Comparison of ENCODE assay signal across 11 cellular contexts in the genomic region with DNA sequence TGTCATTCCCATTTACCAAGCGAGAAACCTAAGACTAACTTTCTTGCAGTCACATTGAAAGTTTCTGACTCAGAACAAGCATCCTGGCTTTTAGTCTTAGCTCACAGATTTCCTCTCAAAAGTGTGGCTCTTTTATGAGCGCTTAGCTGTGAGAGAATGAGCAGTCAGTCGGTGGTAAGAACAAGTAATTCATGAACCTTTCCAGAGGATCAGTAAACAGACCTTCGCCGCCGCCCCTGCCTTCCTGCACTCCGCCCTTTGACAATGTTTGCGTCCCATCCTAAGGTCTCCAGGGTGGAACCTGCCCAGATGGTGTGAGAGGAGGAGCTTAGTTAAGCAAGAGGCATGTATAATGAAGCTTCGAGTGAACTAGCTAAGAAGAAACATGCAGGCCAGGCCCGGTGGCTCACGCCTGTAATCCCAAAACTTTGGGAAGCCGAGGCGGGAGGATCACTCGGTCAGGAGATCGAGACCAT.
A peak's percentile ranks its signal among the peaks of the same experiment; 100 is the strongest.
DNase-seq lines count a peak whose midpoint lies in the region; ATAC-seq, FAIRE-seq and TF ChIP-seq lines count a peak whose summit lies in the region.
"Had no signal": no experiment of that assay in that cellular context is flagged by ENCODE, and none has a peak within 500 bp of the region (broad histone marks: within the 10 kb centered on the region; RNA-seq: fewer than 3 reads in every experiment).

No MANE protein-coding gene starts in this region.

- H4K20me1 ChIP-seq in Karpas-422 (ENCODE audit: insufficient read depth, low read depth, low read length) = no peaks in the 10 kb centered on the region

- H3K9me3 ChIP-seq in body of pancreas (no peaks in the 10 kb centered on the region), kidney (ENCODE audit: control insufficient read depth in 1 of 2, low read length in 2 of 2) (no peaks in the 10 kb centered on the region), Karpas-422 (ENCODE audit: low read length) (no peaks in the 10 kb centered on the region), testis (no peaks in the 10 kb centered on the region)

- no peaks in the 10 kb centered on the region for H3K4me1 ChIP-seq in body of pancreas
- no peaks in the 10 kb centered on the region for H3K4me1 ChIP-seq in kidney (ENCODE audit: control insufficient read depth in 1 of 2, insufficient read depth in 1 of 2, low read depth in 1 of 2, low read length in 2 of 2)
- H3K4me1 ChIP-seq in Karpas-422 (ENCODE audit: low read length) = no peaks in the 10 kb centered on the region
- no peaks in the 10 kb centered on the region for H3K4me1 ChIP-seq in testis

- TF ChIP-seq CTCF in body of pancreas (IDR thresholded peaks at IDR 0.05) (no peak), kidney (IDR thresholded peaks at IDR 0.05; ENCODE audit: borderline replicate concordance, extremely low read depth, insufficient read depth) (no peak), testis (IDR thresholded peaks at IDR 0.05) (no peak)

- H3K27ac ChIP-seq in body of pancreas = no peak overlapping the region
- H3K27ac ChIP-seq in kidney (ENCODE audit: low read depth in 2 of 2, low read length in 2 of 2) = no peak overlapping the region
- H3K27ac ChIP-seq in Karpas-422 (ENCODE audit: low read length) = no peak overlapping the region
- H3K27ac ChIP-seq in testis = no peak overlapping the region
- H3K27ac ChIP-seq: cardiac muscle cell had no signal

- H3K79me2 ChIP-seq in Karpas-422 (ENCODE audit: low read length) = no peaks in the 10 kb centered on the region

- H2AFZ ChIP-seq in Karpas-422 (ENCODE audit: low read length) = no peak overlapping the region

- peak; percentile 76 for ATAC-seq in HG03103 (IDR thresholded peaks at IDR 0.05; ENCODE audit: low read depth, unreplicated experiment)
- ATAC-seq in body of pancreas = no peak

- H3K27me3 ChIP-seq in body of pancreas = no peaks in the 10 kb centered on the region
- no peaks in the 10 kb centered on the region for H3K27me3 ChIP-seq in Karpas-422 (ENCODE audit: low read length)
- no peaks in the 10 kb centered on the region for H3K27me3 ChIP-seq in testis

- H3K9me2 ChIP-seq in Karpas-422 (replicated peaks; ENCODE audit: insufficient read depth, low read length) = no peaks in the 10 kb centered on the region

- no peak overlapping the region for H3K4me3 ChIP-seq in body of pancreas
- no peak overlapping the region for H3K4me3 ChIP-seq in kidney (ENCODE audit: low read length in 2 of 2)
- no peak overlapping the region for H3K4me3 ChIP-seq in Karpas-422 (ENCODE audit: low read length)
- no peak overlapping the region for H3K4me3 ChIP-seq in testis
- H3K4me3 ChIP-seq: cardiac muscle cell had no signal

- TF ChIP-seq POLR2A in body of pancreas (IDR thresholded peaks at IDR 0.05) (no peak), testis (IDR thresholded peaks at IDR 0.05) (no peak)

- intact Hi-C loops in body of pancreas (cut with DNase I) (no loop called here), kidney (cut with DNase I) (no loop called here), testis (cut with DNase I; ENCODE audit: low total_unique reads) (no loop called here)

- DNase-seq in stimulated activated CD4-positive, alpha-beta T cell treated with anti-CD3 and anti-CD28 coated beads, Interleukin-12 subunit alpha, Interleukin-12 subunit beta, amount 100 ng/mL, for 4 hours = peak; percentile 6
- no peak for DNase-seq in stimulated activated CD4-positive, alpha-beta T cell treated with anti-CD3 and anti-CD28 coated beads, Interleukin-4, amount 100 ng/mL, for 4 hours
- DNase-seq in body of pancreas = peak; percentile 13 to 40 (median 22)
- DNase-seq in kidney = no peak
- DNase-seq in Karpas-422 = no peak
- no peak for DNase-seq in NCI-H146 treated with DMSO at 0.1 percent for 48 hours (lab: John Stamatoyannopoulos, UW; ENCODE audit: unreplicated experiment)
- no peak for DNase-seq in testis
- DNase-seq: DMS79, naive B cell had no signal

- H3K4me2 ChIP-seq in Karpas-422 (ENCODE audit: low read depth, low read length, poor library complexity, severe bottlenecking) = no peak overlapping the region

- H3K36me3 ChIP-seq in body of pancreas (replicated peaks in 1 of 2; ENCODE audit: insufficient read depth in 1 of 2, low read depth in 2 of 2) = no peaks in the 10 kb centered on the region
- no peaks in the 10 kb centered on the region for H3K36me3 ChIP-seq in kidney (ENCODE audit: control insufficient read depth in 1 of 2, insufficient read depth in 2 of 2, low read length in 2 of 2)
- H3K36me3 ChIP-seq in Karpas-422 (ENCODE audit: insufficient read depth, low read length) = no peaks in the 10 kb centered on the region
- H3K36me3 ChIP-seq in testis (ENCODE audit: low read depth, missing control alignments) = no peaks in the 10 kb centered on the region
- H3K36me3 ChIP-seq: cardiac muscle cell had no signal

- WGBS in body of pancreas, 2 donors = 50 to 55% methylated on average over 13 to 14 of the region's 15 CpGs
- 69 to 75% methylated on average over 11 to 15 of the region's 15 CpGs for WGBS in testis, 2 donors

- no peak for FAIRE-seq in kidney (lab: Jason Lieb, UNC)

- H3K9ac ChIP-seq in kidney (ENCODE audit: low read length in 2 of 2) = no peak overlapping the region
- H3K9ac ChIP-seq in Karpas-422 (ENCODE audit: low read length) = no peak overlapping the region

Comparison
In these comparisons a context has a peak if more than half of its experiments do, and no peak if none do; other contexts are left out.
1. DNase-seq: peak in stimulated activated CD4-positive, alpha-beta T cell treated with anti-CD3 and anti-CD28 coated beads, Interleukin-12 subunit alpha, Interleukin-12 subunit beta, amount 100 ng/mL, for 4 hours (single experiment) and body of pancreas (4 of 4); none in stimulated activated CD4-positive, alpha-beta T cell treated with anti-CD3 and anti-CD28 coated beads, Interleukin-4, amount 100 ng/mL, for 4 hours (0 of 2), kidney (single experiment), Karpas-422 (single experiment), NCI-H146 treated with DMSO at 0.1 percent for 48 hours (single experiment) and testis (single experiment).